In the genomic region with DNA sequence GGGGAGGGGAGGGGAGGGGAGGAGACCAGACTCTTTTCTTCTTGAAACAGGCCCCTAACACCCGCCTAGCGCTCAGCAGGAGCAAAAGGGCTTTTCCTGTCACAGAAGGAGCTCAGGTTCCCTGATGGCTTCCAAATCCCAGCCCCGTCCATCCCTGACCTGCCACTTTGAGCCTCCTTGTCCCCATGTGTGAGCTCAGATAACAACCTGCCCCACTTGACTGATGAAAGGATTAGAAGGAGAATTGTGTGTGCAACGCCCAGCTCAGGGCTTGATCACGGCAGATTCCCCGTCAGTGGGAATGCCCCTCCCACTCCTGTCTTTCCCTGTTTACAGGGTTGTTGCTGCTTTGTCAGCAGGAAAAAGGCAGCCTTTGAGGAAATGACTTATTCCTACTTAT, we compare ENCODE assay signal across 18 cellular contexts. TPM values are rescaled to one million over a fixed set of nuclear protein-coding genes. Genes with fewer than 3 reads are reported as not detected.
DNase-seq lines count a peak whose midpoint lies in the region; ATAC-seq and TF ChIP-seq lines count a peak whose summit lies in the region.
"Had no signal": no experiment of that assay in that cellular context is flagged by ENCODE, and none has a peak within 500 bp of the region (broad histone marks: within the 10 kb centered on the region; RNA-seq: fewer than 3 reads in every experiment).

No MANE protein-coding gene starts in this region.

- ATAC-seq in GM19455 (IDR thresholded peaks at IDR 0.05; ENCODE audit: unreplicated experiment): no peak

- intact Hi-C loops in posterior vena cava (cut with DNase I): no loop called here

- DNase-seq in NCI-H1417 (lab: John Stamatoyannopoulos, UW): peak; percentile 62 to 85 (median 72)
- DNase-seq in NCI-H1417 treated with DMSO at 0.1 percent for 48 hours (lab: John Stamatoyannopoulos, UW): no peak
- peak; percentile 95 to 97 for DNase-seq in NCI-H524 (lab: John Stamatoyannopoulos, UW)
- DNase-seq in fibroblast of villous mesenchyme (ENCODE audit: low read depth): no peak
- DNase-seq in posterior vena cava (ENCODE audit: low spot score): peak; percentile 5
- no peak for DNase-seq in Ammon's horn (ENCODE audit: low spot score)
- no peak for DNase-seq in dedifferentiated amniotic fluid mesenchymal stem cell (ENCODE audit: extremely low spot score)
- DNase-seq: activated CD4-positive, alpha-beta memory T cell treated with anti-CD3 and anti-CD28 coated beads for 36 hours; activated gamma-delta T cell treated with Interleukin-2 at 50 U/mL for 16 hours; GM23248; NCI-H1048; Peyer's patch; upper lobe of left lung had no signal

- peak overlapping the region; percentile 5 for H3K4me3 ChIP-seq in fibroblast of villous mesenchyme (ENCODE audit: low read depth, low read length)
- H3K4me3 ChIP-seq: cardiac muscle cell, esophagus muscularis mucosa, GM23248, Peyer's patch, upper lobe of left lung had no signal

- no peak for TF ChIP-seq CTCF in fibroblast of villous mesenchyme (IDR thresholded peaks at IDR 0.05; ENCODE audit: insufficient read depth, low read depth, low read length)

RNA-seq across cellular contexts. Expression of gene LRRC15, which starts 5.9 kb away (rescaled TPM):
- 0.43 and 3.9 TPM in 2 replicates for total RNA-seq in fibroblast of villous mesenchyme
- total RNA-seq in posterior vena cava: 1 to 10 TPM; 2.3 to 3.0 TPM
- total RNA-seq: activated CD4-positive, alpha-beta memory T cell treated with anti-CD3 and anti-CD28 coated beads for 36 hours had no signal

RNA-seq across cellular contexts. Expression of gene GP5, which starts 23.6 kb away (rescaled TPM):
- total RNA-seq in fibroblast of villous mesenchyme (0.32 TPM in 1 of 2 replicates, not detected in the other), posterior vena cava (under 1 TPM; 0.05 to 0.09 TPM)
- total RNA-seq: HT1080, Peyer's patch had no signal

RNA-seq across cellular contexts. Expression of gene CPN2, which starts 24.3 kb away (rescaled TPM):
- total RNA-seq in fibroblast of villous mesenchyme: not detected in 2 replicates
- under 1 TPM in 1 of 2 donors, not detected in 1; 0.14 TPM for total RNA-seq in posterior vena cava
- total RNA-seq: activated CD4-positive, alpha-beta memory T cell treated with anti-CD3 and anti-CD28 coated beads for 36 hours; esophagus muscularis mucosa; GM23248; HT1080; Peyer's patch; skeletal muscle tissue had no signal

Comparison
In these comparisons a context has a peak if more than half of its experiments do, and no peak if none do; other contexts are left out.
1. DNase-seq: peak in NCI-H1417 (3 of 3), NCI-H524 (2 of 2) and posterior vena cava (single experiment); none in NCI-H1417 treated with DMSO at 0.1 percent for 48 hours (single experiment), fibroblast of villous mesenchyme (single experiment), Ammon's horn (single experiment) and dedifferentiated amniotic fluid mesenchymal stem cell (single experiment).